In the genomic region with DNA sequence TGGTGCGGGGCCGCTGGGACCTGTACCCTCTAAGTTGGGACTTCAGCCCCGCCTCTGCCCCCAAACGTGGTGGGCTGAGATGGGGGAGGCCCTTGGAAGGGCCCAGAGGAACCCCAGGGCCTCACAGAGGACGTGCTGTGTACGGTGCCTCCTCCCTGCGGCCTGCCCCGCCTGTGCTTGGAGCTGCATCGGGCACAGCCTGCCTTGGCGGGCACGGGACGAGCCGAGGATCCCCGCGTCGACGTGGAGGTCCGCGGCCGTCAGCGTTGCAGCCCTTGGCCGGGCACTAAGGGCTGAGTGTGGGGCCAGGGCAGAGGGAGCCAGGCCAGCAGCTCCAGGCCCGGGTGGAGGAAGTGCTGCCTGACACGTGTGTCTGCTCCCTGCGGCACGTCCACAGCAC, we compare ENCODE assay signal across 22 cellular contexts. TPM values are rescaled to one million over a fixed set of nuclear protein-coding genes. Genes with fewer than 3 reads are reported as not detected.
DNase-seq lines count a peak whose midpoint lies in the region; ATAC-seq, FAIRE-seq and TF ChIP-seq lines count a peak whose summit lies in the region.
"Had no signal": no experiment of that assay in that cellular context is flagged by ENCODE, and none has a peak within 500 bp of the region (broad histone marks: within the 10 kb centered on the region; RNA-seq: fewer than 3 reads in every experiment).

No MANE protein-coding gene starts in this region.

- no peak overlapping the region for H3K4ac ChIP-seq in H1 (replicated peaks; ENCODE audit: insufficient read length, low read depth, low read length)
- no peak overlapping the region for H3K4ac ChIP-seq in neuronal stem cell (ENCODE audit: low read length)

- WGBS in H1 (ENCODE audit: extremely low coverage in 1 of 2, insufficient coverage in 1 of 2, insufficient read length in 1 of 2, insufficient replicate concordance in 2 of 2, low coverage in 1 of 2, low lambda C conversion rate in 2 of 2, missing lambda C conversion rate in 1 of 2), 2 experiments: 94% methylated on average over 12 of the region's 26 CpGs; no CpG with 5 or more reads in 1 of the 2 experiments
- no CpG with 5 or more reads among the region's 26 CpGs for WGBS in neuronal stem cell (ENCODE audit: extremely low coverage in 2 of 2, insufficient read length in 2 of 2, insufficient replicate concordance in 1 of 2), 2 donors

- no peak overlapping the region for H3K4me3 ChIP-seq in BLaER1 treated with 17β-estradiol and CSF1 and Interleukin-3, amounts not matched to agents 10 nM and 100 nM
- H3K4me3 ChIP-seq in H1 (ENCODE audit: extremely low read depth in 1 of 4, insufficient read depth in 2 of 4, low read depth in 3 of 4, low read length in 4 of 4): no peak overlapping the region
- no peak overlapping the region for H3K4me3 ChIP-seq in neuronal stem cell (ENCODE audit: low read length in 2 of 2)

- peaks cover 0 to 75% (median 54%) of the 10 kb centered on the region in 10 experiments; a peak in 17 of 20 replicates for H3K4me1 ChIP-seq in BLaER1 treated with 17β-estradiol and CSF1 and Interleukin-3, amounts not matched to agents 10 nM and 100 nM
- H3K4me1 ChIP-seq in H1 (replicated peaks in 1 of 4; ENCODE audit: control insufficient read depth in 3 of 4, insufficient read depth in 4 of 4, low read length in 3 of 4): peaks cover 0 to 7% (median 3%) of the 10 kb centered on the region in 4 experiments; a peak in 4 of 7 replicates
- peaks cover 0 to 10% of the 10 kb centered on the region in 2 donors for H3K4me1 ChIP-seq in neuronal stem cell (ENCODE audit: control insufficient read depth in 2 of 2, insufficient read depth in 1 of 2, low read depth in 1 of 2, low read length in 2 of 2)
- H3K4me1 ChIP-seq: Caco-2 had no signal

- no peak overlapping the region; a peak in 1 of 22 replicates for H3K9ac ChIP-seq in BLaER1 treated with 17β-estradiol and CSF1 and Interleukin-3, amounts not matched to agents 10 nM and 100 nM
- no peak overlapping the region for H3K9ac ChIP-seq in H1 (replicated peaks in 1 of 4; ENCODE audit: extremely low read depth in 1 of 4, low read depth in 3 of 4, low read length in 3 of 4)
- peak overlapping the region; percentile 60 for H3K9ac ChIP-seq in neuronal stem cell (ENCODE audit: low read depth, low read length, poor library complexity)

- peaks cover 0 to 71% (median 29%) of the 10 kb centered on the region in 11 experiments; a peak in 16 of 22 replicates for H4K20me1 ChIP-seq in BLaER1 treated with 17β-estradiol and CSF1 and Interleukin-3, amounts not matched to agents 10 nM and 100 nM
- H4K20me1 ChIP-seq in H1 (replicated peaks in 1 of 2; ENCODE audit: control insufficient read depth in 1 of 2, insufficient read depth in 2 of 2, low read length in 2 of 2): peaks cover 0 to 18% of the 10 kb centered on the region in 2 experiments

- peak overlapping the region in 2 of 11 experiments; percentile 19 to 28; a peak in 3 of 22 replicates for H3K27ac ChIP-seq in BLaER1 treated with 17β-estradiol and CSF1 and Interleukin-3, amounts not matched to agents 10 nM and 100 nM
- H3K27ac ChIP-seq in H1 (ENCODE audit: low read depth, low read length): no peak overlapping the region
- no peak overlapping the region for H3K27ac ChIP-seq in neuronal stem cell (replicated peaks; ENCODE audit: low read length)
- H3K27ac ChIP-seq: C4-2B had no signal

- peak overlapping the region in 8 of 11 experiments; percentile 64 to 80 (median 73); a peak in 15 of 22 replicates for H3K4me2 ChIP-seq in BLaER1 treated with 17β-estradiol and CSF1 and Interleukin-3, amounts not matched to agents 10 nM and 100 nM
- H3K4me2 ChIP-seq in H1 (ENCODE audit: insufficient read depth in 1 of 2, low read depth in 2 of 2, low read length in 2 of 2) (no peak overlapping the region), neuronal stem cell (ENCODE audit: insufficient read depth, low read length, poor library complexity, severe bottlenecking) (no peak overlapping the region)

- no peak overlapping the region for H2BK12ac ChIP-seq in H1 (ENCODE audit: low read depth, low read length)
- H2BK12ac ChIP-seq in neuronal stem cell (ENCODE audit: low read length): no peak overlapping the region

- ATAC-seq in HG03159 (IDR thresholded peaks at IDR 0.05; ENCODE audit: unreplicated experiment): no peak
- ATAC-seq: CD8-positive, alpha-beta T cell had no signal

- TF ChIP-seq EP300 in H1 (IDR thresholded peaks at IDR 0.05; ENCODE audit: borderline replicate concordance in 1 of 2, low read depth in 2 of 2, low read length in 2 of 2): no peak

- no peak overlapping the region for H3K56ac ChIP-seq in H1 (replicated peaks; ENCODE audit: insufficient read length, low read depth, low read length)

- H4K91ac ChIP-seq in H1 (replicated peaks; ENCODE audit: insufficient read length, low read length) (no peak overlapping the region), neuronal stem cell (ENCODE audit: low read depth, low read length, poor library complexity) (no peak overlapping the region)

- H2BK120ac ChIP-seq in H1 (replicated peaks; ENCODE audit: low read depth, low read length): no peak overlapping the region
- H2BK120ac ChIP-seq in neuronal stem cell (ENCODE audit: low read depth, low read length): no peak overlapping the region

- POLR2A ChIA-PET in H1 (lab: Charles Lee; ENCODE audit: partially characterized antibody): no interaction called here

- H3K18ac ChIP-seq in H1 (ENCODE audit: extremely low read depth, low read length) (no peak overlapping the region), neuronal stem cell (ENCODE audit: low read length) (peak overlapping the region; percentile 24)

- no peak overlapping the region for H2BK20ac ChIP-seq in H1 (ENCODE audit: low read length)

- H3K23ac ChIP-seq in H1 (ENCODE audit: insufficient read length) (no peak overlapping the region), neuronal stem cell (ENCODE audit: low read depth, low read length, poor library complexity) (peak overlapping the region; percentile 89)

- no peak for TF ChIP-seq RAD21 in H1 (IDR thresholded peaks at IDR 0.05 in 1 of 2, conservative IDR thresholded peaks at IDR 0.05 in 1 of 2; ENCODE audit: low read depth in 2 of 2, low read length in 2 of 2)

- no peak for TF ChIP-seq POLR2A in H1 (IDR thresholded peaks at IDR 0.05; ENCODE audit: control extremely low read depth in 1 of 2, low read depth in 2 of 2, low read length in 2 of 2)

- DNase-seq in H1 (ENCODE audit: low read depth in 1 of 2, low spot score in 2 of 2): no peak
- DNase-seq in neuronal stem cell (ENCODE audit: low spot score): no peak
- no peak for DNase-seq in cortex of kidney (lab: John Stamatoyannopoulos, UW)
- DNase-seq in activated gamma-delta T cell (lab: John Stamatoyannopoulos, UW): no peak
- DNase-seq in SKM-1 (lab: John Stamatoyannopoulos, UW; ENCODE audit: unreplicated experiment): no peak
- DNase-seq: 8988T; ACHN; AML-193; Caco-2; Calu3; CD4-positive, alpha-beta T cell; CD8-positive, alpha-beta T cell; DMS79 treated with DMSO at 0.1 percent for 48 hours; GF-D8 had no signal

- H2AK5ac ChIP-seq in H1 (ENCODE audit: low read depth, low read length) (no peak overlapping the region), neuronal stem cell (ENCODE audit: low read depth, low read length) (peak overlapping the region; percentile 95)

- no peak for TF ChIP-seq CTCF in H1 (IDR thresholded peaks at IDR 0.05; ENCODE audit: control extremely low read depth in 1 of 3, insufficient read depth in 1 of 3, low read depth in 1 of 3, low read length in 3 of 3)

- H2BK5ac ChIP-seq in H1 (ENCODE audit: low read depth, low read length) (peak overlapping the region; percentile 16; the same call in 1 of the 2 replicates), neuronal stem cell (ENCODE audit: low read length) (peak overlapping the region; percentile 75)

- CTCF ChIA-PET in H1 (lab: Charles Lee; ENCODE audit: partially characterized antibody): interaction anchor here (1.4 to 2.7 kb wide), 4 partner anchors 15 to 102 kb away, joined by 4 to 18 read pairs (median 8); no protein-coding TSS in a partner anchor

- peaks cover 0 to 29% (median 17%) of the 10 kb centered on the region in 11 experiments; a peak in 17 of 22 replicates for H3K36me3 ChIP-seq in BLaER1 treated with 17β-estradiol and CSF1 and Interleukin-3, amounts not matched to agents 10 nM and 100 nM
- H3K36me3 ChIP-seq in H1 (ENCODE audit: control insufficient read depth in 2 of 4, insufficient read depth in 4 of 4, low read length in 3 of 4): no peaks in the 10 kb centered on the region; a peak in 1 of 8 replicates
- H3K36me3 ChIP-seq in neuronal stem cell (replicated peaks in 1 of 2; ENCODE audit: control insufficient read depth in 2 of 2, insufficient read depth in 2 of 2, low read length in 2 of 2): peaks cover 0 to 2% of the 10 kb centered on the region in 2 donors

- no peak for FAIRE-seq in H1 (lab: Jason Lieb, UNC)
- FAIRE-seq: A204.1, D721Med, G401.6, GM12891, GM19239 had no signal

- H2BK15ac ChIP-seq in H1 (ENCODE audit: low read length) (no peak overlapping the region), neuronal stem cell (ENCODE audit: low read length) (peak overlapping the region; percentile 85)

- H4K8ac ChIP-seq in H1 (ENCODE audit: extremely low read depth, insufficient read depth, low read length) (peak overlapping the region; percentile 60; the same call in 1 of the 2 replicates), neuronal stem cell (ENCODE audit: low read depth, low read length) (no peak overlapping the region)

- H3K23me2 ChIP-seq in H1 (ENCODE audit: low read depth, low read length): no peaks in the 10 kb centered on the region

- H2AFZ ChIP-seq in H1 (ENCODE audit: low read length) (no peak overlapping the region), neuronal stem cell (ENCODE audit: low read length) (no peak overlapping the region)

- H3K79me2 ChIP-seq in H1 (ENCODE audit: control insufficient read depth in 1 of 2, insufficient read depth in 2 of 2, low read length in 2 of 2): no peaks in the 10 kb centered on the region; a peak in 1 of 4 replicates

- H3K14ac ChIP-seq in H1 (ENCODE audit: insufficient read length): no peak overlapping the region
- H3K14ac ChIP-seq in neuronal stem cell (ENCODE audit: low read length): no peak overlapping the region

- H3K9me3 ChIP-seq in BLaER1 treated with 17β-estradiol and CSF1 and Interleukin-3, amounts not matched to agents 10 nM and 100 nM (replicated peaks in 1 of 11): peaks cover 24 to 27% (median 26%) of the 10 kb centered on the region in 11 experiments
- H3K9me3 ChIP-seq in H1 (ENCODE audit: insufficient read depth in 2 of 2, low read depth in 1 of 2, low read length in 1 of 2) (no peaks in the 10 kb centered on the region), neuronal stem cell (replicated peaks in 1 of 2; ENCODE audit: control insufficient read depth in 2 of 2, insufficient read depth in 1 of 2, low read depth in 1 of 2, low read length in 2 of 2) (no peaks in the 10 kb centered on the region)

- no peak overlapping the region for H4K5ac ChIP-seq in H1 (ENCODE audit: insufficient read length, low read depth, low read length)

- H3K79me1 ChIP-seq in H1 (ENCODE audit: low read depth, low read length): peaks cover 16% of the 10 kb centered on the region
- H3K79me1 ChIP-seq in neuronal stem cell (ENCODE audit: low read depth, low read length): peaks cover 14% of the 10 kb centered on the region

- no peaks in the 10 kb centered on the region for H3K27me3 ChIP-seq in BLaER1 treated with 17β-estradiol and CSF1 and Interleukin-3, amounts not matched to agents 10 nM and 100 nM
- H3K27me3 ChIP-seq in H1 (replicated peaks in 1 of 4; ENCODE audit: control insufficient read depth in 3 of 4, extremely low read depth in 1 of 4, insufficient read depth in 3 of 4, low read length in 3 of 4) (no peaks in the 10 kb centered on the region), neuronal stem cell (ENCODE audit: control insufficient read depth in 3 of 3, insufficient read depth in 3 of 3, low read depth in 1 of 3, low read length in 3 of 3) (peaks cover 0 to 27% (median 0%) of the 10 kb centered on the region in 3 experiments)

RNA-seq across cellular contexts. Expression of gene PRKCZ, which starts 43.4 kb away (rescaled TPM):
- 45.1 and 49.4 TPM in 2 replicates for total RNA-seq in H1 (2021; fragmentation: NEBNext Ultra II Directional; extraction: Animal tissue kit (Norgen Biotek cat#: 25700))
- polyA plus RNA-seq in H1 (2011; rRNA removed): 37.4 and 55.9 TPM in 2 replicates
- polyA plus RNA-seq in H1 (2011; cell fraction: cytosol; rRNA removed): 46.4 TPM
- 136 TPM for polyA plus RNA-seq in H1 (2011; cell fraction: nucleus; rRNA removed)
- 43.5 to 47.4 TPM (median 45.9 TPM) in 4 replicates for polyA plus RNA-seq in H1 (2012, experiment 1 of 2)
- 43.8 TPM for polyA plus RNA-seq in H1 (2012, experiment 2 of 2)
- 26.2 TPM for polyA plus RNA-seq in H1 (2013, experiment 1 of 2)
- 26.6 TPM for polyA plus RNA-seq in H1 (2013, experiment 2 of 2)
- 26.1 and 68.1 TPM in 2 replicates for polyA minus RNA-seq in H1 (2011; rRNA and poly(A)+ RNA removed)
- polyA minus RNA-seq in H1 (2011; cell fraction: cytosol; rRNA and poly(A)+ RNA removed): 23.0 TPM
- 32.2 TPM for polyA minus RNA-seq in H1 (2011; cell fraction: nucleus; rRNA and poly(A)+ RNA removed)
- 29.7 TPM for polyA plus RNA-seq in neuronal stem cell (2013, experiment 1 of 2)
- polyA plus RNA-seq in neuronal stem cell (2013, experiment 2 of 2): 28.1 TPM

Comparison
In these comparisons a context has a peak if more than half of its experiments do, and no peak if none do; other contexts are left out.
1. H3K4me2 ChIP-seq: peak in BLaER1 treated with 17β-estradiol and CSF1 and Interleukin-3, amounts not matched to agents 10 nM and 100 nM (8 of 11); none in H1 (0 of 2) and neuronal stem cell (single experiment).